Comparison of ENCODE assay signal across 10 cellular contexts in genomic region chr12:11539156-11539555, GRCh38.
"Had no signal": no experiment of that assay in that cellular context is flagged by ENCODE, and none has a peak within 500 bp of the region (broad histone marks: within the 10 kb centered on the region; RNA-seq: fewer than 3 reads in every experiment).

No MANE protein-coding gene starts in this region.

- H3K9me3 ChIP-seq: HAP-1 had no signal

- DNase-seq: GM23248, GOT3, H7, H9, HCEC 1CT, HFFc6 had no signal

- H2AFZ ChIP-seq: GM23248, GM23338 had no signal

- FAIRE-seq: H54 had no signal

- H3K36me3 ChIP-seq: HAP-1 had no signal

- H3K4me1 ChIP-seq: HAP-1 had no signal

- H3K27ac ChIP-seq: GM23248 had no signal

- H3K9ac ChIP-seq: GM23248 had no signal

- ATAC-seq: GM23338, HCT116 had no signal

- H3K4me2 ChIP-seq: GM23338 had no signal

- H3K4me3 ChIP-seq: GM23248, GM23338, HAP-1 had no signal
